In genomic region chr20:46130534-46130933, GRCh38 we compare ENCODE assay signal across 19 cellular contexts.
DNase-seq lines count a peak whose midpoint lies in the region; ATAC-seq and TF ChIP-seq lines count a peak whose summit lies in the region.
"Had no signal": no experiment of that assay in that cellular context is flagged by ENCODE, and none has a peak within 500 bp of the region (broad histone marks: within the 10 kb centered on the region; RNA-seq: fewer than 3 reads in every experiment).

No MANE protein-coding gene starts in this region.

- peaks cover 25 to 39% of the 10 kb centered on the region in 2 donors for H3K36me3 Mint-ChIP-seq in stimulated activated naive B cell treated with anti-CD40 and anti-IgM and Interleukin-4, amounts not matched to agents 10 μg/mL and 1 μg/mL and 100 μg/mL, for 72 hours
- peaks cover 10% of the 10 kb centered on the region for H3K36me3 Mint-ChIP-seq in stimulated activated effector memory CD8-positive, alpha-beta T cell treated with anti-CD3 and anti-CD28 coated beads, Interleukin-12 subunit alpha, Interleukin-12 subunit beta, amount 100 ng/mL, for 72 hours
- H3K36me3 Mint-ChIP-seq: activated naive CD8-positive, alpha-beta T cell treated with anti-CD3 and anti-CD28 coated beads, Interleukin-2, amount 10 ng/mL, durations not matched to agents 7 days and 5 days; CD4-positive, alpha-beta memory T cell had no signal

- no peaks in the 10 kb centered on the region for H3K9me3 ChIP-seq in RWPE2 (ENCODE audit: severe bottlenecking)
- H3K9me3 ChIP-seq: breast epithelium, mucosa of descending colon, pancreas had no signal

- peaks cover 61 to 73% of the 10 kb centered on the region in 2 donors for H3K4me1 Mint-ChIP-seq in stimulated activated naive B cell treated with anti-CD40 and anti-IgM and Interleukin-4, amounts not matched to agents 10 μg/mL and 1 μg/mL and 100 μg/mL, for 72 hours
- H3K4me1 Mint-ChIP-seq in stimulated activated effector memory CD8-positive, alpha-beta T cell treated with anti-CD3 and anti-CD28 coated beads, Interleukin-12 subunit alpha, Interleukin-12 subunit beta, amount 100 ng/mL, for 72 hours: peaks cover 6% of the 10 kb centered on the region
- H3K4me1 Mint-ChIP-seq: activated CD4-positive, alpha-beta T cell treated with anti-CD3 and anti-CD28 coated beads, Interleukin-2, amount 10 ng/mL, durations not matched to agents 7 days and 5 days had no signal

- peak; percentile 41 for DNase-seq in NCI-H748 (lab: John Stamatoyannopoulos, UW; ENCODE audit: unreplicated experiment)
- DNase-seq in NCI-H748 treated with DMSO at 0.1 percent for 48 hours (lab: John Stamatoyannopoulos, UW): no peak
- DNase-seq in NCI-H2107 treated with DMSO at 0.1 percent for 48 hours (lab: John Stamatoyannopoulos, UW; ENCODE audit: unreplicated experiment): peak; percentile 45
- peak; percentile 77 for DNase-seq in RWPE2 (ENCODE audit: low spot score)
- DNase-seq in stimulated activated naive B cell treated with anti-CD40 and anti-IgM and Interleukin-4, amounts not matched to agents 10 μg/mL and 1 μg/mL and 100 μg/mL, for 72 hours: peak; percentile 26
- DNase-seq in stimulated activated effector memory CD8-positive, alpha-beta T cell treated with anti-CD3 and anti-CD28 coated beads, Interleukin-12 subunit alpha, Interleukin-12 subunit beta, amount 100 ng/mL, for 72 hours (ENCODE audit: low spot score in 2 of 2): no peak
- no peak for DNase-seq in T1000 (lab: John Stamatoyannopoulos, UW)
- DNase-seq: activated CD4-positive, alpha-beta T cell treated with anti-CD3 and anti-CD28 coated beads, Interleukin-2, amount 10 ng/mL, durations not matched to agents 7 days and 5 days; activated naive CD8-positive, alpha-beta T cell treated with anti-CD3 and anti-CD28 coated beads, Interleukin-2, amount 10 ng/mL, durations not matched to agents 7 days and 5 days; CD4-positive, alpha-beta memory T cell; GDM1; hypothalamus; left cardiac atrium; mucosa of descending colon; stimulated activated naive CD4-positive, alpha-beta T cell had no signal

- peak overlapping the region; percentile 85 for H3K27ac Mint-ChIP-seq in stimulated activated naive B cell treated with anti-CD40 and anti-IgM and Interleukin-4, amounts not matched to agents 10 μg/mL and 1 μg/mL and 100 μg/mL, for 72 hours
- H3K27ac Mint-ChIP-seq in stimulated activated effector memory CD8-positive, alpha-beta T cell treated with anti-CD3 and anti-CD28 coated beads, Interleukin-12 subunit alpha, Interleukin-12 subunit beta, amount 100 ng/mL, for 72 hours: no peak overlapping the region
- H3K27ac Mint-ChIP-seq: activated CD4-positive, alpha-beta T cell treated with anti-CD3 and anti-CD28 coated beads, Interleukin-2, amount 10 ng/mL, durations not matched to agents 7 days and 5 days; activated naive CD8-positive, alpha-beta T cell treated with anti-CD3 and anti-CD28 coated beads, Interleukin-2, amount 10 ng/mL, durations not matched to agents 7 days and 5 days; CD4-positive, alpha-beta memory T cell had no signal

- peaks cover 0 to 5% of the 10 kb centered on the region in 2 donors for H3K27me3 Mint-ChIP-seq in stimulated activated naive B cell treated with anti-CD40 and anti-IgM and Interleukin-4, amounts not matched to agents 10 μg/mL and 1 μg/mL and 100 μg/mL, for 72 hours

- no peak overlapping the region for H3K27ac ChIP-seq in RWPE2 (ENCODE audit: poor library complexity, severe bottlenecking)
- H3K27ac ChIP-seq: breast epithelium, pancreas had no signal

- peak overlapping the region in 1 of 2 donors; percentile 47 for H3K4me3 Mint-ChIP-seq in stimulated activated naive B cell treated with anti-CD40 and anti-IgM and Interleukin-4, amounts not matched to agents 10 μg/mL and 1 μg/mL and 100 μg/mL, for 72 hours
- no peak overlapping the region for H3K4me3 Mint-ChIP-seq in stimulated activated effector memory CD8-positive, alpha-beta T cell treated with anti-CD3 and anti-CD28 coated beads, Interleukin-12 subunit alpha, Interleukin-12 subunit beta, amount 100 ng/mL, for 72 hours
- H3K4me3 Mint-ChIP-seq: activated CD4-positive, alpha-beta T cell treated with anti-CD3 and anti-CD28 coated beads, Interleukin-2, amount 10 ng/mL, durations not matched to agents 7 days and 5 days; activated naive CD8-positive, alpha-beta T cell treated with anti-CD3 and anti-CD28 coated beads, Interleukin-2, amount 10 ng/mL, durations not matched to agents 7 days and 5 days; CD4-positive, alpha-beta memory T cell had no signal

- no peak overlapping the region for H3K4me3 ChIP-seq in RWPE2 (ENCODE audit: severe bottlenecking)
- H3K4me3 ChIP-seq: breast epithelium, mucosa of descending colon, pancreas had no signal

- peaks cover 8% of the 10 kb centered on the region; the same call in 1 of the 2 replicates for H3K36me3 ChIP-seq in RWPE2 (ENCODE audit: low read depth)
- H3K36me3 ChIP-seq: breast epithelium, pancreas had no signal

- no peaks in the 10 kb centered on the region for H3K9me3 Mint-ChIP-seq in stimulated activated naive B cell treated with anti-CD40 and anti-IgM and Interleukin-4, amounts not matched to agents 10 μg/mL and 1 μg/mL and 100 μg/mL, for 72 hours
- H3K9me3 Mint-ChIP-seq in stimulated activated effector memory CD8-positive, alpha-beta T cell treated with anti-CD3 and anti-CD28 coated beads, Interleukin-12 subunit alpha, Interleukin-12 subunit beta, amount 100 ng/mL, for 72 hours: no peaks in the 10 kb centered on the region
- H3K9me3 Mint-ChIP-seq: activated CD4-positive, alpha-beta T cell treated with anti-CD3 and anti-CD28 coated beads, Interleukin-2, amount 10 ng/mL, durations not matched to agents 7 days and 5 days; activated naive CD8-positive, alpha-beta T cell treated with anti-CD3 and anti-CD28 coated beads, Interleukin-2, amount 10 ng/mL, durations not matched to agents 7 days and 5 days had no signal

- H3K27me3 ChIP-seq in RWPE2 (ENCODE audit: insufficient read depth, poor library complexity, severe bottlenecking): no peaks in the 10 kb centered on the region
- H3K27me3 ChIP-seq: breast epithelium, pancreas had no signal

- no peaks in the 10 kb centered on the region for H3K4me1 ChIP-seq in RWPE2 (ENCODE audit: insufficient read depth, poor library complexity, severe bottlenecking)
- H3K4me1 ChIP-seq: pancreas had no signal

- TF ChIP-seq CTCF in RWPE2 (IDR thresholded peaks at IDR 0.05; ENCODE audit: poor library complexity, severe bottlenecking): no peak

- ATAC-seq in RWPE2 (ENCODE audit: low read depth): no peak
- peak; percentile 19 to 30 for ATAC-seq in stimulated activated naive B cell treated with anti-CD40 and anti-IgM and Interleukin-4, amounts not matched to agents 10 μg/mL and 1 μg/mL and 100 μg/mL, for 72 hours (replicated peaks)
- ATAC-seq in stimulated activated effector memory CD8-positive, alpha-beta T cell treated with anti-CD3 and anti-CD28 coated beads, Interleukin-12 subunit alpha, Interleukin-12 subunit beta, amount 100 ng/mL, for 72 hours: no peak
- no peak for ATAC-seq in HG03135 (IDR thresholded peaks at IDR 0.05; ENCODE audit: unreplicated experiment)
- ATAC-seq: HCT116, left cardiac atrium, mucosa of descending colon, pancreas had no signal

Comparison
In these comparisons a context has a peak if more than half of its experiments do, and no peak if none do; other contexts are left out.
1. DNase-seq: peak in NCI-H748 (single experiment), NCI-H2107 treated with DMSO at 0.1 percent for 48 hours (single experiment), RWPE2 (single experiment) and stimulated activated naive B cell treated with anti-CD40 and anti-IgM and Interleukin-4, amounts not matched to agents 10 μg/mL and 1 μg/mL and 100 μg/mL, for 72 hours (single experiment); none in NCI-H748 treated with DMSO at 0.1 percent for 48 hours (single experiment), stimulated activated effector memory CD8-positive, alpha-beta T cell treated with anti-CD3 and anti-CD28 coated beads, Interleukin-12 subunit alpha, Interleukin-12 subunit beta, amount 100 ng/mL, for 72 hours (0 of 2) and T1000 (single experiment).
2. ATAC-seq: peak in stimulated activated naive B cell treated with anti-CD40 and anti-IgM and Interleukin-4, amounts not matched to agents 10 μg/mL and 1 μg/mL and 100 μg/mL, for 72 hours (2 of 2); none in RWPE2 (single experiment), stimulated activated effector memory CD8-positive, alpha-beta T cell treated with anti-CD3 and anti-CD28 coated beads, Interleukin-12 subunit alpha, Interleukin-12 subunit beta, amount 100 ng/mL, for 72 hours (single experiment) and HG03135 (single experiment).